ENCODE assay signal across 17 cellular contexts in the genomic region with DNA sequence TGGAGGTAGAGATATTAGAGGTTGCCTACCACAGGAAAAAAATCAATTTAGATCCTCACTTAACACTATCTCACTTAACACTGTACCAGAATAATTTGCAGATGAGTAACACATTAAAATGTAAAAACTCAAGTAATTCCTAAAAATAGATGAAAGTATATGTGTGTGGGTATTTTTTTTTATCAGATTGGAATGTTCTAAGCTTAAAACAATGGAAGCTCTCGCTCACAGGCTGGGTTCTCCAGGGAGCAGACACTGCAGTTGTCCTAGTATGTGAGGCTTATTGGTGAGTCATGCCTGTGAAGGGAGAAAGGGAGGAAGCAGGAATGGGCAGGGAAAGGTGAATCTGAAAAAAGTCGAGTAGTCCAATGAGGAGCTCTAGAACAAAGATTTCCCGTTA.
DNase-seq lines count a peak whose midpoint lies in the region; ATAC-seq and TF ChIP-seq lines count a peak whose summit lies in the region.
"Had no signal": no experiment of that assay in that cellular context is flagged by ENCODE, and none has a peak within 500 bp of the region (broad histone marks: within the 10 kb centered on the region; RNA-seq: fewer than 3 reads in every experiment).

No MANE protein-coding gene starts in this region.

- H3K27ac Mint-ChIP-seq in Caco-2 (ENCODE audit: unreplicated experiment), result peak overlapping the region; percentile 32
- H3K27ac Mint-ChIP-seq: activated CD8-positive, alpha-beta T cell treated with anti-CD3 and anti-CD28 coated beads for 36 hours; mesothelial cell of epicardium had no signal

- CTCF ChIA-PET in Caco-2 (lab: Charles Lee), result no interaction called here

- H3K4me1 Mint-ChIP-seq in Caco-2 (ENCODE audit: low read depth, unreplicated experiment), result peaks cover 23% of the 10 kb centered on the region

- H3K4me3 ChIP-seq in Caco-2 (ENCODE audit: low read depth, low read length) (no peak overlapping the region), MG63 (no peak overlapping the region), cardiac fibroblast (replicated peaks in 1 of 2; ENCODE audit: low read depth in 2 of 2, low read length in 2 of 2) (no peak overlapping the region), coronary artery (no peak overlapping the region)
- H3K4me3 ChIP-seq: skin epidermis, transverse colon had no signal

- H3K27me3 ChIP-seq in Caco-2 (replicated peaks; ENCODE audit: control insufficient read depth, insufficient read depth, low read length), result no peaks in the 10 kb centered on the region
- no peaks in the 10 kb centered on the region for H3K27me3 ChIP-seq in MG63
- H3K27me3 ChIP-seq: transverse colon had no signal

- H3K36me3 ChIP-seq in Caco-2 (ENCODE audit: control insufficient read depth, insufficient read depth, low read length) (no peaks in the 10 kb centered on the region), MG63 (no peaks in the 10 kb centered on the region)
- H3K36me3 ChIP-seq: transverse colon had no signal

- TF ChIP-seq CTCF in Caco-2 (IDR thresholded peaks at IDR 0.05; ENCODE audit: insufficient read depth in 1 of 2, low read depth in 1 of 2, low read length in 1 of 2, severe bottlenecking in 1 of 2, unreplicated experiment in 1 of 2) (no peak), cardiac fibroblast (IDR thresholded peaks at IDR 0.05; ENCODE audit: low read depth, low read length) (no peak), coronary artery (IDR thresholded peaks at IDR 0.05) (no peak)

- H3K4me1 ChIP-seq in Caco-2, result peaks cover 33% of the 10 kb centered on the region

- peaks cover 5% of the 10 kb centered on the region; the same call in 1 of the 2 replicates for H3K9me3 ChIP-seq in Caco-2
- H3K9me3 ChIP-seq in MG63, result no peaks in the 10 kb centered on the region
- H3K9me3 ChIP-seq: transverse colon had no signal

- no peaks in the 10 kb centered on the region for H3K27me3 Mint-ChIP-seq in Caco-2 (ENCODE audit: insufficient read depth, unreplicated experiment)
- H3K27me3 Mint-ChIP-seq: activated CD8-positive, alpha-beta T cell treated with anti-CD3 and anti-CD28 coated beads for 36 hours had no signal

- H3K9me3 Mint-ChIP-seq in Caco-2 (ENCODE audit: unreplicated experiment), result peaks cover 17% of the 10 kb centered on the region
- H3K9me3 Mint-ChIP-seq: activated CD8-positive, alpha-beta T cell treated with anti-CD3 and anti-CD28 coated beads for 36 hours had no signal

- H3K4me3 Mint-ChIP-seq in Caco-2 (ENCODE audit: unreplicated experiment), result no peak overlapping the region
- H3K4me3 Mint-ChIP-seq: activated CD8-positive, alpha-beta T cell treated with anti-CD3 and anti-CD28 coated beads for 36 hours; mesothelial cell of epicardium had no signal

- ATAC-seq in GM18907 (IDR thresholded peaks at IDR 0.05; ENCODE audit: unreplicated experiment), result no peak
- ATAC-seq: activated CD8-positive, alpha-beta T cell treated with anti-CD3 and anti-CD28 coated beads for 36 hours had no signal

- H3K36me3 Mint-ChIP-seq in Caco-2 (ENCODE audit: insufficient read depth, unreplicated experiment), result no peaks in the 10 kb centered on the region
- H3K36me3 Mint-ChIP-seq: mesothelial cell of epicardium had no signal

- no TSS peak for BruUV-seq in Caco-2 (replicated peaks; lab: Mats Ljungman, UMichigan)

- intact Hi-C loops in Caco-2 (cut with micrococcal nuclease; ENCODE audit: unreplicated experiment), result no loop called here

- POLR2A ChIA-PET in Caco-2 (lab: Charles Lee), result no interaction called here

- DNase-seq in Caco-2 (no peak), MG63 (peak; percentile 36), cardiac fibroblast (ENCODE audit: low read depth in 2 of 2) (peak; percentile 62 to 95), lung microvascular endothelial cell (ENCODE audit: low read depth in 2 of 2) (peak; percentile 31 to 63), NCI-H2081 treated with DMSO at 0.1 percent for 48 hours (lab: John Stamatoyannopoulos, UW) (no peak), C1 segment of cervical spinal cord (lab: John Stamatoyannopoulos, UW) (no peak), coronary artery (ENCODE audit: low spot score) (no peak)
- DNase-seq: activated CD8-positive, alpha-beta T cell treated with anti-CD3 and anti-CD28 coated beads for 36 hours; COR-L47; head of caudate nucleus; kidney; NCI-H1105; nucleus accumbens; transverse colon had no signal

- no peak overlapping the region for H3K27ac ChIP-seq in coronary artery
- H3K27ac ChIP-seq: skin epidermis, transverse colon had no signal

Comparison
In these comparisons a context has a peak if more than half of its experiments do, and no peak if none do; other contexts are left out.
1. DNase-seq: peak in MG63 (single experiment), cardiac fibroblast (2 of 2) and lung microvascular endothelial cell (2 of 2); none in Caco-2 (0 of 2), NCI-H2081 treated with DMSO at 0.1 percent for 48 hours (single experiment), C1 segment of cervical spinal cord (0 of 14) and coronary artery (single experiment).